ENCODE assay signal across 22 cellular contexts in genomic region chr9:31067418-31067817, GRCh38.
A peak's percentile ranks its signal among the peaks of the same experiment; 100 is the strongest.
DNase-seq lines count a peak whose midpoint lies in the region; ATAC-seq and TF ChIP-seq lines count a peak whose summit lies in the region.
"Had no signal": no experiment of that assay in that cellular context is flagged by ENCODE, and none has a peak within 500 bp of the region (broad histone marks: within the 10 kb centered on the region; RNA-seq: fewer than 3 reads in every experiment).

No MANE protein-coding gene starts in this region.

- H3F3A ChIP-seq in GM23338 (replicated peaks; ENCODE audit: low read depth) = no peaks in the 10 kb centered on the region

- intact Hi-C loops in left colon (cut with DNase I, micrococcal nuclease) = no loop called here

- peaks cover 5% of the 10 kb centered on the region for H3K36me3 Mint-ChIP-seq in GM23338 (ENCODE audit: low read depth)
- H3K36me3 Mint-ChIP-seq: CD8-positive, alpha-beta T cell had no signal

- H3K4me3 ChIP-seq in GM23338 = no peak overlapping the region
- H3K4me3 ChIP-seq: A549; BLaER1 treated with 17β-estradiol and CSF1 and Interleukin-3, amounts not matched to agents 10 nM and 100 nM; GM12878 had no signal

- H3K4me1 Mint-ChIP-seq in GM23338 = no peaks in the 10 kb centered on the region
- H3K4me1 Mint-ChIP-seq: B cell had no signal

- peak; percentile 26 for DNase-seq in NCI-H146 (lab: John Stamatoyannopoulos, UW)
- DNase-seq in NCI-H146 treated with DMSO at 0.1 percent for 48 hours (lab: John Stamatoyannopoulos, UW; ENCODE audit: unreplicated experiment) = no peak
- DNase-seq in GM23338 (ENCODE audit: low spot score) = no peak
- DNase-seq in left colon = no peak
- no peak for DNase-seq in activated CD4-positive, alpha-beta T cell treated with anti-CD3 and anti-CD28 coated beads, Interleukin-2, amount 50 U/mL, for 1 hour
- DNase-seq: AML-193; Caco-2; Calu3; CD4-positive, alpha-beta T cell; CD8-positive, alpha-beta T cell; DMS53; DMS79; DND-41; EL; GDM1 had no signal

- peaks cover 17% of the 10 kb centered on the region for H3K9me3 Mint-ChIP-seq in GM23338
- H3K9me3 Mint-ChIP-seq: CD4-positive, alpha-beta T cell; CD8-positive, alpha-beta T cell had no signal

- H3K79me2 ChIP-seq in GM23338 (replicated peaks; ENCODE audit: insufficient read depth) = no peaks in the 10 kb centered on the region

- peak overlapping the region; percentile 50; the same call in 1 of the 2 replicates for H2AFZ ChIP-seq in GM23338

- no peaks in the 10 kb centered on the region for H3K27me3 Mint-ChIP-seq in GM23338 (ENCODE audit: insufficient read depth, low read depth, poor library complexity)
- H3K27me3 Mint-ChIP-seq: B cell had no signal

- H3K27me3 ChIP-seq in GM23338 (ENCODE audit: insufficient read depth) = no peaks in the 10 kb centered on the region
- H3K27me3 ChIP-seq: BLaER1 treated with 17β-estradiol and CSF1 and Interleukin-3, amounts not matched to agents 10 nM and 100 nM had no signal

- H3K27ac Mint-ChIP-seq in GM23338 = no peak overlapping the region
- H3K27ac Mint-ChIP-seq: B cell; CD4-positive, alpha-beta T cell; CD8-positive, alpha-beta T cell had no signal

- no peak for TF ChIP-seq CTCF in GM23338 (conservative IDR thresholded peaks at IDR 0.05; ENCODE audit: low read depth in 2 of 2)

- no peaks in the 10 kb centered on the region for H4K20me1 ChIP-seq in GM23338 (replicated peaks; ENCODE audit: insufficient read depth)
- H4K20me1 ChIP-seq: BLaER1 treated with 17β-estradiol and CSF1 and Interleukin-3, amounts not matched to agents 10 nM and 100 nM had no signal

- no peaks in the 10 kb centered on the region for H3K36me3 ChIP-seq in GM23338 (ENCODE audit: insufficient read depth)
- H3K36me3 ChIP-seq: BLaER1 treated with 17β-estradiol and CSF1 and Interleukin-3, amounts not matched to agents 10 nM and 100 nM had no signal

- 0 out of 2 replicates have a peak, but pooled peaks cover 1% of the 10 kb centered on the region for H3K9me2 ChIP-seq in GM23338 (ENCODE audit: insufficient read depth)

- no peak overlapping the region for H3K4me3 Mint-ChIP-seq in GM23338
- H3K4me3 Mint-ChIP-seq: B cell; CD4-positive, alpha-beta T cell; CD8-positive, alpha-beta T cell had no signal

- H3K27ac ChIP-seq in GM23338 (ENCODE audit: low read depth) = no peak overlapping the region
- H3K27ac ChIP-seq: 22Rv1; A549; BLaER1 treated with 17β-estradiol and CSF1 and Interleukin-3, amounts not matched to agents 10 nM and 100 nM; C4-2B had no signal

- ATAC-seq in GM23338 = no peak
- ATAC-seq in left colon = peak; percentile 65
- ATAC-seq in HG02885 (IDR thresholded peaks at IDR 0.05; ENCODE audit: poor library complexity, unreplicated experiment) = no peak
- ATAC-seq: A549; CD8-positive, alpha-beta T cell; GM12878 had no signal

- no peak overlapping the region for H3K4me2 ChIP-seq in GM23338
- H3K4me2 ChIP-seq: A549; BLaER1 treated with 17β-estradiol and CSF1 and Interleukin-3, amounts not matched to agents 10 nM and 100 nM had no signal

- H3K4me1 ChIP-seq in GM23338 (ENCODE audit: insufficient read depth) = no peaks in the 10 kb centered on the region
- H3K4me1 ChIP-seq: A549; BLaER1 treated with 17β-estradiol and CSF1 and Interleukin-3, amounts not matched to agents 10 nM and 100 nM; Caco-2 had no signal

TF ChIP-seq in GM23338, 12 proteins besides CTCF, POLR2A, EP300 and RAD21 (continues in another document):
- TF ChIP-seq ETS1 (IDR thresholded peaks at IDR 0.05) = no peak
- TF ChIP-seq ZNF114 (CRISPR knock-in tag; IDR thresholded peaks at IDR 0.05) = no peak
- TF ChIP-seq REST (IDR thresholded peaks at IDR 0.05; ENCODE audit: unreplicated experiment) = no peak
- no peak for TF ChIP-seq CREB1 (CRISPR knock-in tag; IDR thresholded peaks at IDR 0.05; ENCODE audit: low read depth)
- no peak for TF ChIP-seq ZNF462 (CRISPR knock-in tag; IDR thresholded peaks at IDR 0.05)
